Comparison of ENCODE assay signal across 9 cellular contexts in genomic region chrY:13435968-13436937, GRCh38. TPM values are rescaled to one million over a fixed set of nuclear protein-coding genes. Genes with fewer than 3 reads are reported as not detected.
A peak's percentile ranks its signal among the peaks of the same experiment; 100 is the strongest.
DNase-seq lines count a peak whose midpoint lies in the region; ATAC-seq and TF ChIP-seq lines count a peak whose summit lies in the region.
"Had no signal": no experiment of that assay in that cellular context is flagged by ENCODE, and none has a peak within 500 bp of the region (broad histone marks: within the 10 kb centered on the region; RNA-seq: fewer than 3 reads in every experiment).

No MANE protein-coding gene starts in this region.

- peak; percentile 41 for TF ChIP-seq CTCF in liver (IDR thresholded peaks at IDR 0.05; ENCODE audit: low read depth, low read length, missing input control)
- TF ChIP-seq CTCF in mesothelial cell of epicardium (IDR thresholded peaks at IDR 0.05; ENCODE audit: unreplicated experiment): no peak

- in situ Hi-C loops in Caki2 (cut with HindIII; ENCODE audit: low pct_unique_long_range_greater_than_20kb, low sequenced_read_pairs): no loop called here

- no peak overlapping the region for H3K27ac Mint-ChIP-seq in mesothelial cell of epicardium

- no peaks in the 10 kb centered on the region for H3K36me3 ChIP-seq in liver (ENCODE audit: control insufficient read depth in 4 of 4, insufficient read depth in 3 of 4, low read depth in 1 of 4, low read length in 3 of 4)

- H3K9me3 ChIP-seq in liver (ENCODE audit: control insufficient read depth in 4 of 4, low read length in 3 of 4): no peaks in the 10 kb centered on the region

- no peak for TF ChIP-seq RAD21 in liver (IDR thresholded peaks at IDR 0.05)

- no peaks in the 10 kb centered on the region for H3K4me1 Mint-ChIP-seq in mesothelial cell of epicardium

- WGBS in liver: 25% methylated on average over 25 of the region's 25 CpGs

- H3K27me3 ChIP-seq in liver (ENCODE audit: control insufficient read depth in 4 of 4, insufficient read depth in 4 of 4, low read length in 3 of 4): no peaks in the 10 kb centered on the region

- H3K27ac ChIP-seq in liver (ENCODE audit: low read depth in 1 of 2, low read length in 2 of 2): peak overlapping the region in 1 of 2 donors; percentile 12

- no peaks in the 10 kb centered on the region for H3K27me3 Mint-ChIP-seq in mesothelial cell of epicardium (ENCODE audit: low read depth)

- H3K4me3 Mint-ChIP-seq in mesothelial cell of epicardium: no peak overlapping the region

- DNase-seq in Caki2 (ENCODE audit: low read depth): peak; percentile 46
- DNase-seq in activated T-cell treated with anti-CD3 and anti-CD28 coated beads for 48 hours (ENCODE audit: low read depth): peak; percentile 25
- no peak for DNase-seq in mesothelial cell of epicardium (ENCODE audit: low spot score in 2 of 2, unreplicated experiment in 2 of 2)
- DNase-seq in T1000 (lab: John Stamatoyannopoulos, UW): no peak
- DNase-seq in NCI-H1436 treated with DMSO at 0.1 percent for 48 hours (lab: John Stamatoyannopoulos, UW): no peak

- H3K36me3 Mint-ChIP-seq in mesothelial cell of epicardium: no peaks in the 10 kb centered on the region

- peak overlapping the region in 2 of 3 donors; percentile 4 to 51 for H3K4me3 ChIP-seq in liver (ENCODE audit: low read depth in 1 of 3, low read length in 3 of 3)
- H3K4me3 ChIP-seq: GM12878 had no signal

- no peaks in the 10 kb centered on the region for H3K9me3 Mint-ChIP-seq in mesothelial cell of epicardium

- peaks cover 0 to 2% (median 0%) of the 10 kb centered on the region in 4 donors for H3K4me1 ChIP-seq in liver (ENCODE audit: control insufficient read depth in 4 of 4, insufficient read depth in 4 of 4, low read length in 3 of 4)

- ATAC-seq in HG03439 (IDR thresholded peaks at IDR 0.05; ENCODE audit: unreplicated experiment): peak; percentile 96
- ATAC-seq in GM19463 (IDR thresholded peaks at IDR 0.05; ENCODE audit: unreplicated experiment): no peak
- ATAC-seq: GM12878 had no signal

- peak overlapping the region in 1 of 2 donors; percentile 80 for H3K9ac ChIP-seq in liver (ENCODE audit: low read depth in 1 of 2, low read length in 2 of 2)

TF ChIP-seq in liver, 16 proteins besides CTCF, POLR2A, EP300 and RAD21:
- TF ChIP-seq NR2F2 (IDR thresholded peaks at IDR 0.05) (no peak), RXRA (IDR thresholded peaks at IDR 0.05) (no peak)
TF ChIP-seq in liver: peak in this region for 0.

RNA-seq across cellular contexts. Expression of gene UTY, which starts 43.6 kb away (rescaled TPM):
- 4.0 and 27.8 TPM in 2 replicates for total RNA-seq in Caki2 (2014; rRNA removed; shearing (Covaris generic); ENCODE audit: low replicate concordance)
- 10 to 100 TPM in 1 of 2 donors, not detected in 1; 24.3 TPM for total RNA-seq in liver
- polyA plus RNA-seq in liver: 1 to 10 TPM in 1 of 2 donors, not detected in 1; 2.2 TPM
- total RNA-seq in mesothelial cell of epicardium: not detected in 3 replicates
- polyA plus RNA-seq: GM12878 had no signal

Comparison
In these comparisons a context has a peak if more than half of its experiments do, and no peak if none do; other contexts are left out.
1. DNase-seq: peak in Caki2 (single experiment) and activated T-cell treated with anti-CD3 and anti-CD28 coated beads for 48 hours (single experiment); none in mesothelial cell of epicardium (0 of 2), T1000 (single experiment) and NCI-H1436 treated with DMSO at 0.1 percent for 48 hours (single experiment).